ENCODE assay signal across 8 cellular contexts in the genomic region with DNA sequence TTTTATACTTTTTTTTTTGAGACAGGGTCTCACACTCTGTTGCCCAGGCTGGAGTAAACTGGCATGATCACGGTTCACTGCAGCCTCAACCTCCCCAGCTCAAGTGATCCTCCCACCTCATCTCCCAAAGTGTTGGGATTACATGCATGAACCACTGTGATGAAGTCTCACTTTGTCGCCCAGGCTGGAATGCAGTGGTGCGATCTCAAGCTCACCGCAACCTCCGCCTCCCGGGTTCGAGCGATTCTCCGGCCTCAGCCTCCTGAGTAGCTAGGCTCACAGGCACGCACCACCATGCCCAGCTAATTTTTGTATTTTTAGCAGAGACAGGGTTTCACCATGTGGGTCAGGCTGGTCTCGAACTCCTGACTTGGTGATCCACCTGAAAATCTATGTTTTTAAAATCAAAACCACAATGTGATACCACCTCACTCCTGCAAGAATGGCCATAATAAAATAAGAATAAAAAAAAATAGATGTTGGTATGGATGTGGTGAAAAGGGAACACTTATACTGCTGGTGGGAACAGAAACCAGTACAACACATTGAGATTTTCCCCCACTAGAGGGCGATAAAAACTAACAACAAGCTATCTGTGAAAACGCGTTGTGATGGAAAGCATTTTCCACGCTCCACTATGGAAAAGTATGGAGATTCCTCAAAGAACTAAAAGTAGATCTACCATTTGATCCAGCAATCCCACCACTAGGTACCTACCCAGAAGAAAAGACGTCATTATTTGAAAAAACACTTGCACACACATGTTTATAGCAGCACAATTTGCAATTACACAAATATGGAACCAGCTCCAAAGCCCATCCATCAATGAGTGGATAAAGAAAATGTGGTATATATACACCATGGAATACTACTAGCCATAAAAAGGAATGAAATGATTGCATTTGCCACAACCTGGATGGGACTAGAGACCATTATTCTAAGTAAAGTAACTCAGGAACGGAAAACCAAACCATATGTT. TPM values are rescaled to one million over a fixed set of nuclear protein-coding genes. Genes with fewer than 3 reads are reported as not detected.
DNase-seq lines count a peak whose midpoint lies in the region; ATAC-seq and TF ChIP-seq lines count a peak whose summit lies in the region.

No MANE protein-coding gene starts in this region.

- no peaks in the 10 kb centered on the region for H3K4me1 Mint-ChIP-seq in activated T-helper 1 cell treated with anti-CD3 and anti-CD28 coated beads, Interleukin-12 subunit alpha, Interleukin-12 subunit beta, Interleukin-2, Interleukin-4 antibody, amounts not matched to agents 30 ng/mL and 10 ng/mL and 1 ng/mL, durations not matched to agents 14 hours and 24 hours and 36 hours (ENCODE audit: low read depth)

- no peak overlapping the region for H3K27ac Mint-ChIP-seq in activated T-helper 1 cell treated with anti-CD3 and anti-CD28 coated beads, Interleukin-12 subunit alpha, Interleukin-12 subunit beta, Interleukin-2, Interleukin-4 antibody, amounts not matched to agents 30 ng/mL and 10 ng/mL and 1 ng/mL, durations not matched to agents 14 hours and 24 hours and 36 hours

- intact Hi-C loops in activated T-helper 1 cell treated with anti-CD3 and anti-CD28 coated beads, Interleukin-12 subunit alpha, Interleukin-12 subunit beta, Interleukin-2, Interleukin-4 antibody, amounts not matched to agents 30 ng/mL and 10 ng/mL and 1 ng/mL, durations not matched to agents 14 hours and 24 hours and 36 hours (cut with micrococcal nuclease) = loop anchor here (10.0 kb wide), 1 partner anchor 849 kb away; no protein-coding TSS in a partner anchor

- no peak overlapping the region for H3K4me3 Mint-ChIP-seq in activated T-helper 1 cell treated with anti-CD3 and anti-CD28 coated beads, Interleukin-12 subunit alpha, Interleukin-12 subunit beta, Interleukin-2, Interleukin-4 antibody, amounts not matched to agents 30 ng/mL and 10 ng/mL and 1 ng/mL, durations not matched to agents 14 hours and 24 hours and 36 hours

- ATAC-seq in foreskin keratinocyte (no peak), GM21576 (IDR thresholded peaks at IDR 0.05; ENCODE audit: unreplicated experiment) (no peak), HG03439 (IDR thresholded peaks at IDR 0.05; ENCODE audit: unreplicated experiment) (no peak)

- peak; percentile 70 for TF ChIP-seq CTCF in foreskin keratinocyte (conservative IDR thresholded peaks at IDR 0.05)

- no peak overlapping the region for H3K27ac ChIP-seq in foreskin keratinocyte

- peaks cover 5% of the 10 kb centered on the region for H3K4me1 ChIP-seq in foreskin keratinocyte

- peaks cover 6% of the 10 kb centered on the region for H3K36me3 Mint-ChIP-seq in activated T-helper 1 cell treated with anti-CD3 and anti-CD28 coated beads, Interleukin-12 subunit alpha, Interleukin-12 subunit beta, Interleukin-2, Interleukin-4 antibody, amounts not matched to agents 30 ng/mL and 10 ng/mL and 1 ng/mL, durations not matched to agents 14 hours and 24 hours and 36 hours (ENCODE audit: low read depth)

- no peaks in the 10 kb centered on the region for H3K27me3 ChIP-seq in foreskin keratinocyte

- DNase-seq in EH (ENCODE audit: low read depth) (peak; percentile 60), HuH-7.5 (ENCODE audit: low spot score) (peak; percentile 41), SK-N-DZ (ENCODE audit: low spot score) (peak; percentile 32), foreskin keratinocyte (no peak), renal cortical epithelial cell (ENCODE audit: low read depth) (peak; percentile 59)
- no peak for DNase-seq in activated T-helper 1 cell treated with anti-CD3 and anti-CD28 coated beads, Interleukin-12 subunit alpha, Interleukin-12 subunit beta, Interleukin-2, Interleukin-4 antibody, amounts not matched to agents 30 ng/mL and 10 ng/mL and 1 ng/mL, durations not matched to agents 14 hours and 24 hours and 36 hours (ENCODE audit: low spot score)

- no peaks in the 10 kb centered on the region for H3K9me3 Mint-ChIP-seq in activated T-helper 1 cell treated with anti-CD3 and anti-CD28 coated beads, Interleukin-12 subunit alpha, Interleukin-12 subunit beta, Interleukin-2, Interleukin-4 antibody, amounts not matched to agents 30 ng/mL and 10 ng/mL and 1 ng/mL, durations not matched to agents 14 hours and 24 hours and 36 hours

- H3K27me3 Mint-ChIP-seq in activated T-helper 1 cell treated with anti-CD3 and anti-CD28 coated beads, Interleukin-12 subunit alpha, Interleukin-12 subunit beta, Interleukin-2, Interleukin-4 antibody, amounts not matched to agents 30 ng/mL and 10 ng/mL and 1 ng/mL, durations not matched to agents 14 hours and 24 hours and 36 hours (ENCODE audit: insufficient read depth) = no peaks in the 10 kb centered on the region

RNA-seq across cellular contexts. Expression of gene OCA2, which starts 26.8 kb away (rescaled TPM):
- polyA plus RNA-seq in SK-N-DZ (2014; cell fraction: cytosol; rRNA removed) = 0.02 and 1.3 TPM in 2 replicates
- 0.14 and 0.20 TPM in 2 replicates for polyA plus RNA-seq in SK-N-DZ (2014; cell fraction: nucleus; rRNA removed)
- total RNA-seq in foreskin keratinocyte (0.03 and 0.04 TPM in 2 replicates), renal cortical epithelial cell (0.40 TPM in 1 of 2 replicates, not detected in the other)
- polyA plus RNA-seq in foreskin keratinocyte = 0.03 TPM in 1 of 2 replicates, not detected in the other
- total RNA-seq in activated T-helper 1 cell treated with anti-CD3 and anti-CD28 coated beads, Interleukin-12 subunit alpha, Interleukin-12 subunit beta, Interleukin-2, Interleukin-4 antibody, amounts not matched to agents 30 ng/mL and 10 ng/mL and 1 ng/mL, durations not matched to agents 14 hours and 24 hours and 36 hours = not detected in 2 replicates

Comparison
In these comparisons a context has a peak if more than half of its experiments do, and no peak if none do; other contexts are left out.
1. DNase-seq: peak in EH (single experiment), HuH-7.5 (single experiment), SK-N-DZ (single experiment) and renal cortical epithelial cell (single experiment); none in foreskin keratinocyte (0 of 2) and activated T-helper 1 cell treated with anti-CD3 and anti-CD28 coated beads, Interleukin-12 subunit alpha, Interleukin-12 subunit beta, Interleukin-2, Interleukin-4 antibody, amounts not matched to agents 30 ng/mL and 10 ng/mL and 1 ng/mL, durations not matched to agents 14 hours and 24 hours and 36 hours (single experiment).